In the genomic region with DNA sequence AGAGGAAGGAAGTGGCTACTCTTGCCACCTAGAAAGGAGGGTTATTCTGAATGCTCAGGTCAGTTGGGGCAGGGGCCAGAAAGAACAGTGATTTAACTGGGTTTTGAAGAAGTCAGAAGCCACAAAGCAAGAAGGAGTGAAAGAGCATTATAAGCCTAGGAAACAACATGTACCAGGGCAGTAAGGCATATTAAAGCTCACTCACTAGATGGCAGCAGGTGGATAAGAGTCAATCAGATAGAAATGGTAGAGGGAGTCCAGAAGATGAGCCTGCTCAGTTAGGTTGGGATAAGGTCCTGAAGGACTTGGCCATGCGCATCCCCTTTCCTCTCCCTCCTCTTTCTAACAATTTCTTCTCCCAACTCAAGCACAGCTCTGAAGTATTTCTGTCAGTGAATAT, we compare ENCODE assay signal across 1 cellular context.
TF ChIP-seq lines count a peak whose summit lies in the region.

No MANE protein-coding gene starts in this region.

TF ChIP-seq in A549, 52 proteins besides CTCF, POLR2A, EP300 and RAD21 (continued from another document):
- TF ChIP-seq, protein P1, sequence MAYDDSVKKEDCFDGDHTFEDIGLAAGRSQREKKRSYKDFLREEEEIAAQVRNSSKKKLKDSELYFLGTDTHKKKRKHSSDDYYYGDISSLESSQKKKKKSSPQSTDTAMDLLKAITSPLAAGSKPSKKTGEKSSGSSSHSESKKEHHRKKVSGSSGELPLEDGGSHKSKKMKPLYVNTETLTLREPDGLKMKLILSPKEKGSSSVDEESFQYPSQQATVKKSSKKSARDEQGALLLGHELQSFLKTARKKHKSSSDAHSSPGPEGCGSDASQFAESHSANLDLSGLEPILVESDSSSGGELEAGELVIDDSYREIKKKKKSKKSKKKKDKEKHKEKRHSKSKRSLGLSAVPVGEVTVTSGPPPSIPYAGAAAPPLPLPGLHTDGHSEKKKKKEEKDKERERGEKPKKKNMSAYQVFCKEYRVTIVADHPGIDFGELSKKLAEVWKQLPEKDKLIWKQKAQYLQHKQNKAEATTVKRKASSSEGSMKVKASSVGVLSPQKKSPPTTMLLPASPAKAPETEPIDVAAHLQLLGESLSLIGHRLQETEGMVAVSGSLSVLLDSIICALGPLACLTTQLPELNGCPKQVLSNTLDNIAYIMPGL (CRISPR knock-in tag; IDR thresholded peaks at IDR 0.05; ENCODE audit: borderline replicate concordance): no peak
- TF ChIP-seq FOSL2 (IDR thresholded peaks at IDR 0.05) (no peak), FOSL2 (CRISPR knock-in tag; IDR thresholded peaks at IDR 0.05) (no peak), REST (IDR thresholded peaks at IDR 0.05) (no peak), ZFP36 (IDR thresholded peaks at IDR 0.05; ENCODE audit: borderline replicate concordance, partially characterized antibody) (no peak), HDAC2 (IDR thresholded peaks at IDR 0.05) (no peak), BHLHE40 (IDR thresholded peaks at IDR 0.05; ENCODE audit: low read depth, low read length) (no peak), HES2 (IDR thresholded peaks at IDR 0.05) (no peak), CBX2 (IDR thresholded peaks at IDR 0.05; ENCODE audit: borderline replicate concordance, low read depth) (no peak), HOXB5 (CRISPR knock-in tag; IDR thresholded peaks at IDR 0.05) (no peak), NFE2L2 (conservative IDR thresholded peaks at IDR 0.05; ENCODE audit: low read length) (no peak), JUN (IDR thresholded peaks at IDR 0.05) (no peak)
